11 cellular contexts compared by ENCODE assay signal in the genomic region with DNA sequence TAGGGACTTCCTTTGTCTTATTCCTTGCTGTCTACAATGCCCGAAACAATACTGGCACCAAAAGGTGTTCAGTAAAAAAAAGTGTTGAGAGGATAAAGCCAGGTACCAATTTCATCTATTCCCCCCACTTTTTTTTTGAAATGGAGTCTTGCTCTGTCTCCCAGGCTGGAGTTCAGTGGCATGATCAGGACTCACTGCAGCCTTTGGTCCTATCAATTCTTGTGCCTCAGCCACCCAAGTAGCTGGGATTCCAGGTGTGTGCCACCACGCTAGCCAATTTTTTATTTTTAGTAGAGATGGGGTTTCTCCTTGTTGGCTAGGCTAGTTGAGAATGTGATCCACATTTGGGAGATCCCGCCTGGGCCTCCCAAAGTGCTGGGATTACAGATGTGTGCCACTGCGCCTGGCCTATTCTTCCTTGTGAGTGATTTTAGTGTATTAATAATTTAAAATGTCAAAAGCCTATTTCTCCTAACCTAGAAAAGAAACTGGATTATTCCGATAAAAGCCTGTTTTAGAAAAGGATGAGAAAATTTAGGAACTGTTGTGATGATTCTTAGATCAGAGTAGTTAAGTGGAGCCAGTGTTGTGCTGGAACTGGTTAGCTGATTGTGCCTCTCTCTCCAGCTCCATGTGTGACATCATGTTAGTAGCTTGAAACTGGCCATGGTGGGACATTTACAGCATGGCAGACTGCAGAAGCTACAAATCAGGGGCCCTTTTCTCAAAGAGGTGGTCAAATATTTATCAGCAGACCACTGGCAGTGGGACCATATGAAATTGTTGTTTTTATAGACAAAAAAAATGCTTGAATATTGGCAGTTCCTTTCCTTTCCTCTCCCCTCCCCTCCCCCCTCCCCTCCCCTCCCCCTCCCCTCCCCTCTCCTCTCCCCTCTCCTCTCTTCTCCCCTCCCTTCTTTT. TPM values are rescaled to one million over a fixed set of nuclear protein-coding genes. Genes with fewer than 3 reads are reported as not detected.
DNase-seq lines count a peak whose midpoint lies in the region; ATAC-seq and TF ChIP-seq lines count a peak whose summit lies in the region.
"Had no signal": no experiment of that assay in that cellular context is flagged by ENCODE, and none has a peak within 500 bp of the region (broad histone marks: within the 10 kb centered on the region; RNA-seq: fewer than 3 reads in every experiment).

No MANE protein-coding gene starts in this region.

- H3K79me2 ChIP-seq in smooth muscle cell (ENCODE audit: low read depth) = peaks cover 82% of the 10 kb centered on the region

- ATAC-seq in IMR-90 (ENCODE audit: low read depth) (peak; percentile 33; the same call in 1 of the 2 replicates), GM18909 (IDR thresholded peaks at IDR 0.05; ENCODE audit: poor library complexity, unreplicated experiment) (no peak)

- H3K9me3 Mint-ChIP-seq in Caco-2 (ENCODE audit: unreplicated experiment) = no peaks in the 10 kb centered on the region
- no peaks in the 10 kb centered on the region for H3K9me3 Mint-ChIP-seq in activated CD4-positive, alpha-beta memory T cell treated with anti-CD3 and anti-CD28 coated beads, Interleukin-2, amount 10 ng/mL, durations not matched to agents 7 days and 5 days

- H2AK5ac ChIP-seq in IMR-90 (ENCODE audit: low read depth, low read length) = no peak overlapping the region
- H2AK5ac ChIP-seq in mesenchymal stem cell (ENCODE audit: low read length, severe bottlenecking) = no peak overlapping the region

- POLR2A ChIA-PET in Caco-2 (lab: Charles Lee) (no interaction called here), IMR-90 (lab: Charles Lee; ENCODE audit: unreplicated experiment) (interaction anchor here (1.4 kb wide), 1 partner anchor 13 kb away, joined by 3 read pairs; no protein-coding TSS in a partner anchor)
- POLR2A ChIA-PET in activated CD4-positive, alpha-beta memory T cell treated with anti-CD3 and anti-CD28 coated beads, Interleukin-2, amount 10 ng/mL, durations not matched to agents 7 days and 5 days (lab: Charles Lee) = interaction anchor here (0.6 to 6.5 kb wide), 8 partner anchors 12 to 115 kb away, joined by 3 to 187 read pairs (median 7); a partner anchor contains a TSS

- H4K91ac ChIP-seq in IMR-90 (ENCODE audit: insufficient read depth, low read depth, low read length) = no peak overlapping the region
- no peak overlapping the region for H4K91ac ChIP-seq in mesenchymal stem cell (ENCODE audit: low read length)

- H3K79me1 ChIP-seq in IMR-90 (ENCODE audit: low read depth in 1 of 2, low read length in 2 of 2) (peaks cover 6 to 49% of the 10 kb centered on the region in 2 experiments; a peak in 2 of 4 replicates), mesenchymal stem cell (replicated peaks; ENCODE audit: low read length, poor library complexity, severe bottlenecking) (no peaks in the 10 kb centered on the region)

- H3K56ac ChIP-seq in IMR-90 (ENCODE audit: extremely low read depth, insufficient read depth, low read length) = no peak overlapping the region

- H3K14ac ChIP-seq in IMR-90 (replicated peaks; ENCODE audit: low read depth, low read length) = no peak overlapping the region
- no peak overlapping the region for H3K14ac ChIP-seq in mesenchymal stem cell (ENCODE audit: low read length in 2 of 2)

- peak overlapping the region; percentile 29; the same call in 1 of the 2 replicates for H3K4ac ChIP-seq in IMR-90 (ENCODE audit: low read depth, low read length)
- no peak overlapping the region for H3K4ac ChIP-seq in mesenchymal stem cell (ENCODE audit: low read depth in 1 of 2, low read length in 2 of 2)

- H3K9me1 ChIP-seq in IMR-90 (ENCODE audit: insufficient read depth, low read length) = 0 out of 2 replicates have a peak, but pooled peaks cover 2% of the 10 kb centered on the region

- no peak for TF ChIP-seq RAD21 in IMR-90 (IDR thresholded peaks at IDR 0.05; ENCODE audit: low read length)

- H4K5ac ChIP-seq in IMR-90 (ENCODE audit: low read depth, low read length) = no peak overlapping the region

- TF ChIP-seq CTCF in Caco-2 (IDR thresholded peaks at IDR 0.05; ENCODE audit: insufficient read depth in 1 of 2, low read depth in 1 of 2, low read length in 1 of 2, severe bottlenecking in 1 of 2, unreplicated experiment in 1 of 2) = no peak
- TF ChIP-seq CTCF in IMR-90 (conservative IDR thresholded peaks at IDR 0.05; ENCODE audit: low read depth, low read length) = no peak
- TF ChIP-seq CTCF in smooth muscle cell (IDR thresholded peaks at IDR 0.05; ENCODE audit: borderline replicate concordance, insufficient read depth, poor library complexity, severe bottlenecking) = no peak

- H2BK15ac ChIP-seq in IMR-90 (ENCODE audit: low read depth, low read length) = no peak overlapping the region
- no peak overlapping the region for H2BK15ac ChIP-seq in mesenchymal stem cell (ENCODE audit: low read depth, poor library complexity, severe bottlenecking)

- no peaks in the 10 kb centered on the region for H3K27me3 Mint-ChIP-seq in Caco-2 (ENCODE audit: insufficient read depth, unreplicated experiment)
- no peaks in the 10 kb centered on the region for H3K27me3 Mint-ChIP-seq in activated CD4-positive, alpha-beta memory T cell treated with anti-CD3 and anti-CD28 coated beads, Interleukin-2, amount 10 ng/mL, durations not matched to agents 7 days and 5 days

- H3K36me3 ChIP-seq in Caco-2 (ENCODE audit: control insufficient read depth, insufficient read depth, low read length) (no peaks in the 10 kb centered on the region), IMR-90 (ENCODE audit: control insufficient read depth, insufficient read depth, low read length) (no peaks in the 10 kb centered on the region), mesenchymal stem cell (ENCODE audit: control insufficient read depth in 1 of 2, insufficient read depth in 2 of 2, low read depth in 1 of 2, low read length in 2 of 2) (no peaks in the 10 kb centered on the region), smooth muscle cell (ENCODE audit: low read depth) (no peaks in the 10 kb centered on the region)
- H3K36me3 ChIP-seq: adrenal gland had no signal

- H3F3A ChIP-seq in smooth muscle cell (ENCODE audit: low read depth) = peaks cover 6% of the 10 kb centered on the region

- no TSS peak for BruUV-seq in Caco-2 (replicated peaks; lab: Mats Ljungman, UMichigan)
- no TSS peak for BruUV-seq in IMR-90 (replicated peaks; lab: Mats Ljungman, UMichigan)

- H3K4me3 Mint-ChIP-seq in Caco-2 (ENCODE audit: unreplicated experiment) = peak overlapping the region; percentile 43
- peak overlapping the region; percentile 26 for H3K4me3 Mint-ChIP-seq in activated CD4-positive, alpha-beta memory T cell treated with anti-CD3 and anti-CD28 coated beads, Interleukin-2, amount 10 ng/mL, durations not matched to agents 7 days and 5 days

- H2AFZ ChIP-seq in IMR-90 (replicated peaks; ENCODE audit: low read length, poor library complexity) (no peak overlapping the region), mesenchymal stem cell (ENCODE audit: low read depth, low read length) (no peak overlapping the region), smooth muscle cell (ENCODE audit: low read depth) (no peak overlapping the region)
- H2AFZ ChIP-seq: parathyroid adenoma had no signal

- H3K9me3 ChIP-seq in Caco-2 (peaks cover 11% of the 10 kb centered on the region), IMR-90 (ENCODE audit: control insufficient read depth, insufficient read depth, low read length) (no peaks in the 10 kb centered on the region), mesenchymal stem cell (ENCODE audit: control insufficient read depth, low read length) (no peaks in the 10 kb centered on the region), smooth muscle cell (replicated peaks; ENCODE audit: low read depth) (no peaks in the 10 kb centered on the region)
- H3K9me3 ChIP-seq: adrenal gland had no signal

- no peak for TF ChIP-seq POLR2A in IMR-90 (IDR thresholded peaks at IDR 0.05; ENCODE audit: low read depth, low read length)

- CTCF ChIA-PET in Caco-2 (lab: Charles Lee) (no interaction called here), IMR-90 (lab: Yijun Ruan, JAX) (no interaction called here)
- CTCF ChIA-PET in activated CD4-positive, alpha-beta memory T cell treated with anti-CD3 and anti-CD28 coated beads, Interleukin-2, amount 10 ng/mL, durations not matched to agents 7 days and 5 days (lab: Charles Lee) = interaction anchor here (0.6 to 4.6 kb wide), 4 partner anchors 12 to 106 kb away, joined by 3 to 34 read pairs (median 8); a partner anchor contains a TSS

- H3K27ac Mint-ChIP-seq in Caco-2 (ENCODE audit: unreplicated experiment) = no peak overlapping the region
- H3K27ac Mint-ChIP-seq in activated CD4-positive, alpha-beta memory T cell treated with anti-CD3 and anti-CD28 coated beads, Interleukin-2, amount 10 ng/mL, durations not matched to agents 7 days and 5 days = peak overlapping the region; percentile 87

- no peak overlapping the region for H3K27ac ChIP-seq in IMR-90 (ENCODE audit: insufficient read depth, low read length)
- H3K27ac ChIP-seq in mesenchymal stem cell (ENCODE audit: low read length, poor library complexity, severe bottlenecking) = no peak overlapping the region
- H3K27ac ChIP-seq in smooth muscle cell (ENCODE audit: low read depth) = no peak overlapping the region
- H3K27ac ChIP-seq: parathyroid adenoma had no signal

- no CpG with 5 or more reads among the region's 5 CpGs for WGBS in IMR-90 (ENCODE audit: extremely low coverage in 2 of 2, insufficient read length in 1 of 2), 2 experiments
- 89% methylated on average over 3 of the region's 5 CpGs for WGBS in mesenchymal stem cell
- WGBS in smooth muscle cell (ENCODE audit: low lambda C conversion rate) = 98% methylated on average over 5 of the region's 5 CpGs

- H4K20me1 ChIP-seq in IMR-90 (ENCODE audit: insufficient read depth, low read length) (peaks cover 21% of the 10 kb centered on the region), smooth muscle cell (ENCODE audit: low read depth) (peaks cover 60% of the 10 kb centered on the region)

- H3K23ac ChIP-seq in IMR-90 (ENCODE audit: low read depth, low read length) = no peak overlapping the region
- no peak overlapping the region for H3K23ac ChIP-seq in mesenchymal stem cell (ENCODE audit: low read length in 2 of 2)

- H2BK5ac ChIP-seq in IMR-90 (ENCODE audit: low read depth, low read length, poor library complexity, severe bottlenecking) = no peak overlapping the region
- no peak overlapping the region for H2BK5ac ChIP-seq in mesenchymal stem cell (ENCODE audit: low read depth, low read length, poor library complexity, severe bottlenecking)

- DNase-seq in Caco-2 (no peak), IMR-90 (peak; percentile 24), mesenchymal stem cell (peak; percentile 18), cerebellar cortex (ENCODE audit: low spot score) (no peak), GDM1 (lab: John Stamatoyannopoulos, UW) (no peak), smooth muscle cell (lab: John Stamatoyannopoulos, UW; ENCODE audit: unreplicated experiment) (no peak)
- no peak for DNase-seq in activated CD4-positive, alpha-beta memory T cell treated with anti-CD3 and anti-CD28 coated beads, Interleukin-2, amount 10 ng/mL, durations not matched to agents 7 days and 5 days
- DNase-seq: adrenal gland, NCI-H526 had no signal

- no peak overlapping the region for H2AK9ac ChIP-seq in IMR-90 (replicated peaks; ENCODE audit: low read depth, low read length, poor library complexity)

- dilution Hi-C loops in IMR-90 (cut with HindIII; ENCODE audit: low sequenced_read_pairs, unreplicated experiment) = no loop called here

- H3K4me3 ChIP-seq in Caco-2 (ENCODE audit: low read depth, low read length) = no peak overlapping the region
- H3K4me3 ChIP-seq in IMR-90 (ENCODE audit: insufficient read depth, low read depth, low read length) = no peak overlapping the region
- H3K4me3 ChIP-seq in mesenchymal stem cell (ENCODE audit: insufficient read depth in 1 of 2, low read depth in 1 of 2, low read length in 2 of 2) = no peak overlapping the region
- no peak overlapping the region for H3K4me3 ChIP-seq in smooth muscle cell
- H3K4me3 ChIP-seq: adrenal gland had no signal

- H3K9ac ChIP-seq in IMR-90 (ENCODE audit: low read depth, low read length) (no peak overlapping the region), mesenchymal stem cell (ENCODE audit: low read length) (no peak overlapping the region), smooth muscle cell (ENCODE audit: low read depth) (no peak overlapping the region)
- H3K9ac ChIP-seq: parathyroid adenoma had no signal

- in situ Hi-C loops in IMR-90 (cut with MboI; ENCODE audit: low sequenced_read_pairs) = loop anchor here (10.0 kb wide), 1 partner anchor 113 kb away; a partner anchor contains a TSS

- no peak overlapping the region for H2BK20ac ChIP-seq in IMR-90 (ENCODE audit: low read depth, low read length)

- H3K4me1 ChIP-seq in Caco-2 (peaks cover 22% of the 10 kb centered on the region), IMR-90 (ENCODE audit: control insufficient read depth, insufficient read depth, low read length) (peaks cover 4% of the 10 kb centered on the region; the same call in 1 of the 2 replicates), mesenchymal stem cell (ENCODE audit: control insufficient read depth, insufficient read depth, low read depth, low read length) (no peaks in the 10 kb centered on the region), smooth muscle cell (ENCODE audit: low read depth) (peaks cover 6% of the 10 kb centered on the region)
- H3K4me1 ChIP-seq: parathyroid adenoma had no signal

- H4K8ac ChIP-seq in IMR-90 (ENCODE audit: low read depth in 2 of 2, low read length in 2 of 2) (no peak overlapping the region), mesenchymal stem cell (ENCODE audit: low read length) (no peak overlapping the region)

- no peaks in the 10 kb centered on the region for H3K27me3 ChIP-seq in Caco-2 (replicated peaks; ENCODE audit: control insufficient read depth, insufficient read depth, low read length)
- H3K27me3 ChIP-seq in IMR-90 (ENCODE audit: control insufficient read depth, insufficient read depth, low read length) = no peaks in the 10 kb centered on the region
- H3K27me3 ChIP-seq in mesenchymal stem cell (ENCODE audit: control insufficient read depth in 1 of 2, insufficient read depth in 1 of 2, low read length in 2 of 2) = no peaks in the 10 kb centered on the region
- no peaks in the 10 kb centered on the region for H3K27me3 ChIP-seq in smooth muscle cell (ENCODE audit: low read depth)
- H3K27me3 ChIP-seq: adrenal gland had no signal

- H3K4me2 ChIP-seq in IMR-90 (ENCODE audit: low read depth, low read length) (no peak overlapping the region), mesenchymal stem cell (ENCODE audit: low read length, poor library complexity, severe bottlenecking) (no peak overlapping the region), smooth muscle cell (no peak overlapping the region)

- intact Hi-C loops in Caco-2 (cut with micrococcal nuclease; ENCODE audit: unreplicated experiment) (no loop called here), IMR-90 (cut with micrococcal nuclease) (no loop called here)

- H3K18ac ChIP-seq in IMR-90 (ENCODE audit: low read depth, low read length) = no peak overlapping the region
- peak overlapping the region in 1 of 2 experiments; percentile 43 for H3K18ac ChIP-seq in mesenchymal stem cell (ENCODE audit: low read depth in 1 of 2, low read length in 2 of 2)

- H2BK120ac ChIP-seq in IMR-90 (ENCODE audit: low read depth, low read length) (no peak overlapping the region), mesenchymal stem cell (ENCODE audit: low read depth, low read length) (no peak overlapping the region)

- H2BK12ac ChIP-seq in mesenchymal stem cell (ENCODE audit: low read length in 2 of 2) = no peak overlapping the region

- peaks cover 30% of the 10 kb centered on the region for H3K4me1 Mint-ChIP-seq in Caco-2 (ENCODE audit: low read depth, unreplicated experiment)
- peaks cover 87% of the 10 kb centered on the region for H3K4me1 Mint-ChIP-seq in activated CD4-positive, alpha-beta memory T cell treated with anti-CD3 and anti-CD28 coated beads, Interleukin-2, amount 10 ng/mL, durations not matched to agents 7 days and 5 days

- H3K36me3 Mint-ChIP-seq in Caco-2 (ENCODE audit: insufficient read depth, unreplicated experiment) = peaks cover 33% of the 10 kb centered on the region
- H3K36me3 Mint-ChIP-seq in activated CD4-positive, alpha-beta memory T cell treated with anti-CD3 and anti-CD28 coated beads, Interleukin-2, amount 10 ng/mL, durations not matched to agents 7 days and 5 days (ENCODE audit: low read depth) = peaks cover 52% of the 10 kb centered on the region

RNA-seq across cellular contexts. Expression of a gene that starts 14.3 kb away (rescaled TPM):
- 39.4 and 41.1 TPM in 2 replicates for total RNA-seq in Caco-2 (2022)
- total RNA-seq in IMR-90 (2012; rRNA removed) = 19.4 and 44.2 TPM in 2 replicates
- polyA plus RNA-seq in IMR-90 (2012; rRNA removed) = 8.8 and 12.5 TPM in 2 replicates
- 2.0 and 2.8 TPM in 2 replicates for polyA plus RNA-seq in IMR-90 (2012; cell fraction: cytosol; rRNA removed)
- polyA plus RNA-seq in IMR-90 (2012; cell fraction: nucleus; rRNA removed; ENCODE audit: low replicate concordance) = 1.1 and 22.9 TPM in 2 replicates
- total RNA-seq in activated CD4-positive, alpha-beta memory T cell treated with anti-CD3 and anti-CD28 coated beads, Interleukin-2, amount 10 ng/mL, durations not matched to agents 7 days and 5 days = 100 to 1,000 TPM; 163 to 166 TPM
- 15.7 TPM for polyA plus RNA-seq in mesenchymal stem cell (2013, experiment 1 of 2)
- polyA plus RNA-seq in mesenchymal stem cell (2013, experiment 2 of 2) = 16.0 TPM
- total RNA-seq in smooth muscle cell = 24.0 and 31.5 TPM in 2 replicates
- 12.6 and 16.4 TPM in 2 replicates for polyA plus RNA-seq in smooth muscle cell

Comparison
In these comparisons a context has a peak if more than half of its experiments do, and no peak if none do; other contexts are left out.
1. DNase-seq: peak in IMR-90 (single experiment) and mesenchymal stem cell (single experiment); none in Caco-2 (0 of 2), activated CD4-positive, alpha-beta memory T cell treated with anti-CD3 and anti-CD28 coated beads, Interleukin-2, amount 10 ng/mL, durations not matched to agents 7 days and 5 days (single experiment), cerebellar cortex (single experiment), GDM1 (single experiment) and smooth muscle cell (single experiment).